In the genomic region with DNA sequence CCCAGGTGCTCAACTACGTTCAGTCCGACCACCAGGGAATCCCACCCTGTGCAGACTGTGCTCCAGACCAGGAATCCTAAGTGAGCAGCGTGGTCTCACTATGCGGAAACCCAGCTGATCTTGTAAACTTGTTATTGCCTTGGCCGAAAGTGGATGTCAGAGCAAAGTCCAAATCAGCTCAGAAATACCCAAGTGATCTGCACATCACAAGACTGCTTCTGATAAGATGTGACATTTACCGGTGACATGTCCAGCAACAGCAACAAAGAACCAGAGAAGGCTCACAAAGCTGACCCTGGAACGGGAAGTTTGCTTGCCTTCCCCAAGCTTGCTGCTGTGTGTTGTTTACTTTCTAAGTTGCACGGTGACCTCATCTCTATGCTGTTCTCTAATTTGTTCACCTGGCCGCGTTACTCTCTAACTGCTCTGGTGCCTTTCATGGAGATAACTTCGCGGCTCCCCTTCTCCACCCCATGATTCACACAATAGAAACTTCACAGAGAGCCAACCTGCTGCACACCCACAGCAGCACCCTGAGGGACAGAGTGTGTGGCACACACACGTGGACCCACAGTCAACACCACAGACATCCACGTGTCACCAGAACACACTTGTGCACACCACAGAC, we compare ENCODE assay signal across 1 cellular context.
A peak's percentile ranks its signal among the peaks of the same experiment; 100 is the strongest.
TF ChIP-seq lines count a peak whose summit lies in the region.

No MANE protein-coding gene starts in this region.

TF ChIP-seq in HepG2, 621 proteins besides CTCF, POLR2A, EP300 and RAD21 (continued from another document and continues in another):
- TF ChIP-seq, protein P1, sequence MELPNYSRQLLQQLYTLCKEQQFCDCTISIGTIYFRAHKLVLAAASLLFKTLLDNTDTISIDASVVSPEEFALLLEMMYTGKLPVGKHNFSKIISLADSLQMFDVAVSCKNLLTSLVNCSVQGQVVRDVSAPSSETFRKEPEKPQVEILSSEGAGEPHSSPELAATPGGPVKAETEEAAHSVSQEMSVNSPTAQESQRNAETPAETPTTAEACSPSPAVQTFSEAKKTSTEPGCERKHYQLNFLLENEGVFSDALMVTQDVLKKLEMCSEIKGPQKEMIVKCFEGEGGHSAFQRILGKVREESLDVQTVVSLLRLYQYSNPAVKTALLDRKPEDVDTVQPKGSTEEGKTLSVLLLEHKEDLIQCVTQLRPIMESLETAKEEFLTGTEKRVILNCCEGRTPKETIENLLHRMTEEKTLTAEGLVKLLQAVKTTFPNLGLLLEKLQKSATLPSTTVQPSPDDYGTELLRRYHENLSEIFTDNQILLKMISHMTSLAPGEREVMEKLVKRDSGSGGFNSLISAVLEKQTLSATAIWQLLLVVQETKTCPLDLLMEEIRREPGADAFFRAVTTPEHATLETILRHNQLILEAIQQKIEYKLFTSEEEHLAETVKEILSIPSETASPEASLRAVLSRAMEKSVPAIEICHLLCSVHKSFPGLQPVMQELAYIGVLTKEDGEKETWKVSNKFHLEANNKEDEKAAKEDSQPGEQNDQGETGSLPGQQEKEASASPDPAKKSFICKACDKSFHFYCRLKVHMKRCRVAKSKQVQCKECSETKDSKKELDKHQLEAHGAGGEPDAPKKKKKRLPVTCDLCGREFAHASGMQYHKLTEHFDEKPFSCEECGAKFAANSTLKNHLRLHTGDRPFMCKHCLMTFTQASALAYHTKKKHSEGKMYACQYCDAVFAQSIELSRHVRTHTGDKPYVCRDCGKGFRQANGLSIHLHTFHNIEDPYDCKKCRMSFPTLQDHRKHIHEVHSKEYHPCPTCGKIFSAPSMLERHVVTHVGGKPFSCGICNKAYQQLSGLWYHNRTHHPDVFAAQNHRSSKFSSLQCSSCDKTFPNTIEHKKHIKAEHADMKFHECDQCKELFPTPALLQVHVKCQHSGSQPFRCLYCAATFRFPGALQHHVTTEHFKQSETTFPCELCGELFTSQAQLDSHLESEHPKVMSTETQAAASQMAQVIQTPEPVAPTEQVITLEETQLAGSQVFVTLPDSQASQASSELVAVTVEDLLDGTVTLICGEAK (IDR thresholded peaks at IDR 0.05): no peak
- TF ChIP-seq, protein P1 (CRISPR knock-in tag; IDR thresholded peaks at IDR 0.05): 0 out of 2 replicates have a peak, but pooled peaks have one; percentile 12
- TF ChIP-seq, protein P2, sequence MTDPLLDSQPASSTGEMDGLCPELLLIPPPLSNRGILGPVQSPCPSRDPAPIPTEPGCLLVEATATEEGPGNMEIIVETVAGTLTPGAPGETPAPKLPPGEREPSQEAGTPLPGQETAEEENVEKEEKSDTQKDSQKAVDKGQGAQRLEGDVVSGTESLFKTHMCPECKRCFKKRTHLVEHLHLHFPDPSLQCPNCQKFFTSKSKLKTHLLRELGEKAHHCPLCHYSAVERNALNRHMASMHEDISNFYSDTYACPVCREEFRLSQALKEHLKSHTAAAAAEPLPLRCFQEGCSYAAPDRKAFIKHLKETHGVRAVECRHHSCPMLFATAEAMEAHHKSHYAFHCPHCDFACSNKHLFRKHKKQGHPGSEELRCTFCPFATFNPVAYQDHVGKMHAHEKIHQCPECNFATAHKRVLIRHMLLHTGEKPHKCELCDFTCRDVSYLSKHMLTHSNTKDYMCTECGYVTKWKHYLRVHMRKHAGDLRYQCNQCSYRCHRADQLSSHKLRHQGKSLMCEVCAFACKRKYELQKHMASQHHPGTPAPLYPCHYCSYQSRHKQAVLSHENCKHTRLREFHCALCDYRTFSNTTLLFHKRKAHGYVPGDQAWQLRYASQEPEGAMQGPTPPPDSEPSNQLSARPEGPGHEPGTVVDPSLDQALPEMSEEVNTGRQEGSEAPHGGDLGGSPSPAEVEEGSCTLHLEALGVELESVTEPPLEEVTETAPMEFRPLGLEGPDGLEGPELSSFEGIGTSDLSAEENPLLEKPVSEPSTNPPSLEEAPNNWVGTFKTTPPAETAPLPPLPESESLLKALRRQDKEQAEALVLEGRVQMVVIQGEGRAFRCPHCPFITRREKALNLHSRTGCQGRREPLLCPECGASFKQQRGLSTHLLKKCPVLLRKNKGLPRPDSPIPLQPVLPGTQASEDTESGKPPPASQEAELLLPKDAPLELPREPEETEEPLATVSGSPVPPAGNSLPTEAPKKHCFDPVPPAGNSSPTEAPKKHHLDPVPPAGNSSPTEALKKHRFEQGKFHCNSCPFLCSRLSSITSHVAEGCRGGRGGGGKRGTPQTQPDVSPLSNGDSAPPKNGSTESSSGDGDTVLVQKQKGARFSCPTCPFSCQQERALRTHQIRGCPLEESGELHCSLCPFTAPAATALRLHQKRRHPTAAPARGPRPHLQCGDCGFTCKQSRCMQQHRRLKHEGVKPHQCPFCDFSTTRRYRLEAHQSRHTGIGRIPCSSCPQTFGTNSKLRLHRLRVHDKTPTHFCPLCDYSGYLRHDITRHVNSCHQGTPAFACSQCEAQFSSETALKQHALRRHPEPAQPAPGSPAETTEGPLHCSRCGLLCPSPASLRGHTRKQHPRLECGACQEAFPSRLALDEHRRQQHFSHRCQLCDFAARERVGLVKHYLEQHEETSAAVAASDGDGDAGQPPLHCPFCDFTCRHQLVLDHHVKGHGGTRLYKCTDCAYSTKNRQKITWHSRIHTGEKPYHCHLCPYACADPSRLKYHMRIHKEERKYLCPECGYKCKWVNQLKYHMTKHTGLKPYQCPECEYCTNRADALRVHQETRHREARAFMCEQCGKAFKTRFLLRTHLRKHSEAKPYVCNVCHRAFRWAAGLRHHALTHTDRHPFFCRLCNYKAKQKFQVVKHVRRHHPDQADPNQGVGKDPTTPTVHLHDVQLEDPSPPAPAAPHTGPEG (CRISPR knock-in tag; IDR thresholded peaks at IDR 0.05): peak; percentile 30; the same call in 1 of the 2 replicates
- TF ChIP-seq, protein P3, sequence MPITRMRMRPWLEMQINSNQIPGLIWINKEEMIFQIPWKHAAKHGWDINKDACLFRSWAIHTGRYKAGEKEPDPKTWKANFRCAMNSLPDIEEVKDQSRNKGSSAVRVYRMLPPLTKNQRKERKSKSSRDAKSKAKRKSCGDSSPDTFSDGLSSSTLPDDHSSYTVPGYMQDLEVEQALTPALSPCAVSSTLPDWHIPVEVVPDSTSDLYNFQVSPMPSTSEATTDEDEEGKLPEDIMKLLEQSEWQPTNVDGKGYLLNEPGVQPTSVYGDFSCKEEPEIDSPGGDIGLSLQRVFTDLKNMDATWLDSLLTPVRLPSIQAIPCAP (CRISPR knock-in tag; IDR thresholded peaks at IDR 0.05; ENCODE audit: low read depth): no peak
- TF ChIP-seq, protein P4, sequence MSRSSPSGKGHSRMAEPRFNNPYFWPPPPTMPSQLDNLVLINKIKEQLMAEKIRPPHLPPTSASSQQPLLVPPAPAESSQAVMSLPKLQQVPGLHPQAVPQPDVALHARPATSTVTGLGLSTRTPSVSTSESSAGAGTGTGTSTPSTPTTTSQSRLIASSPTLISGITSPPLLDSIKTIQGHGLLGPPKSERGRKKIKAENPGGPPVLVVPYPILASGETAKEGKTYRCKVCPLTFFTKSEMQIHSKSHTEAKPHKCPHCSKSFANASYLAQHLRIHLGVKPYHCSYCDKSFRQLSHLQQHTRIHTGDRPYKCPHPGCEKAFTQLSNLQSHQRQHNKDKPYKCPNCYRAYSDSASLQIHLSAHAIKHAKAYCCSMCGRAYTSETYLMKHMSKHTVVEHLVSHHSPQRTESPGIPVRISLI (CRISPR knock-in tag; IDR thresholded peaks at IDR 0.05; ENCODE audit: borderline replicate concordance): no peak
- TF ChIP-seq MATR3 (CRISPR knock-in tag; IDR thresholded peaks at IDR 0.05) (no peak), HHEX (CRISPR knock-in tag; IDR thresholded peaks at IDR 0.05) (no peak), ZNF737 (CRISPR knock-in tag; IDR thresholded peaks at IDR 0.05; ENCODE audit: borderline replicate concordance) (no peak), FOXK2 (IDR thresholded peaks at IDR 0.05) (peak; percentile 62; the same call in 1 of the 2 replicates), SNAPC2 (CRISPR knock-in tag; IDR thresholded peaks at IDR 0.05) (no peak), HOXD1 (CRISPR knock-in tag; IDR thresholded peaks at IDR 0.05) (no peak), ZNF160 (CRISPR knock-in tag; IDR thresholded peaks at IDR 0.05) (no peak), AGO2 (optimal IDR thresholded peaks at IDR 0.05; ENCODE audit: low read depth, low read length) (no peak), SP2 (CRISPR knock-in tag; IDR thresholded peaks at IDR 0.05) (no peak), MTA3 (CRISPR knock-in tag; IDR thresholded peaks at IDR 0.05) (no peak), ZNF749 (CRISPR knock-in tag; IDR thresholded peaks at IDR 0.05; ENCODE audit: borderline replicate concordance) (no peak), ZNF792 (CRISPR knock-in tag; IDR thresholded peaks at IDR 0.05) (no peak; the same call in 1 of the 2 replicates), PAWR (CRISPR knock-in tag; IDR thresholded peaks at IDR 0.05; ENCODE audit: borderline replicate concordance) (no peak), ZNF235 (CRISPR knock-in tag; IDR thresholded peaks at IDR 0.05; ENCODE audit: borderline replicate concordance) (no peak), MAFG (CRISPR knock-in tag; IDR thresholded peaks at IDR 0.05) (no peak), ZSCAN20 (CRISPR knock-in tag; IDR thresholded peaks at IDR 0.05; ENCODE audit: borderline replicate concordance) (no peak), TEAD3 (CRISPR knock-in tag; optimal IDR thresholded peaks at IDR 0.05; ENCODE audit: borderline replicate concordance) (peak; percentile 59), ZNF496 (CRISPR knock-in tag; IDR thresholded peaks at IDR 0.05; ENCODE audit: insufficient replicate concordance) (no peak), NONO (IDR thresholded peaks at IDR 0.05) (no peak), NONO (CRISPR knock-in tag; conservative IDR thresholded peaks at IDR 0.05) (no peak), ZBTB8A (CRISPR knock-in tag; IDR thresholded peaks at IDR 0.05; ENCODE audit: borderline replicate concordance, low read depth) (no peak), MYC (CRISPR knock-in tag; IDR thresholded peaks at IDR 0.05; ENCODE audit: borderline replicate concordance) (no peak; the same call in none of the 2 replicates), SUZ12 (IDR thresholded peaks at IDR 0.05; ENCODE audit: low read depth, low read length) (no peak), CHD4 (IDR thresholded peaks at IDR 0.05; ENCODE audit: borderline replicate concordance, low read length) (no peak), SOX5 (CRISPR knock-in tag; IDR thresholded peaks at IDR 0.05; ENCODE audit: borderline replicate concordance) (peak; percentile 25; the same call in 1 of the 2 replicates), TGIF2 (CRISPR knock-in tag; IDR thresholded peaks at IDR 0.05) (peak; percentile 44; the same call in 1 of the 2 replicates), ZBTB33 (CRISPR knock-in tag; IDR thresholded peaks at IDR 0.05) (no peak), HNRNPH1 (optimal IDR thresholded peaks at IDR 0.05; ENCODE audit: low read depth, low read length) (no peak)
- TF ChIP-seq, protein P5, sequence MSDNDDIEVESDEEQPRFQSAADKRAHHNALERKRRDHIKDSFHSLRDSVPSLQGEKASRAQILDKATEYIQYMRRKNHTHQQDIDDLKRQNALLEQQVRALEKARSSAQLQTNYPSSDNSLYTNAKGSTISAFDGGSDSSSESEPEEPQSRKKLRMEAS (IDR thresholded peaks at IDR 0.05): no peak
- TF ChIP-seq, protein P6, sequence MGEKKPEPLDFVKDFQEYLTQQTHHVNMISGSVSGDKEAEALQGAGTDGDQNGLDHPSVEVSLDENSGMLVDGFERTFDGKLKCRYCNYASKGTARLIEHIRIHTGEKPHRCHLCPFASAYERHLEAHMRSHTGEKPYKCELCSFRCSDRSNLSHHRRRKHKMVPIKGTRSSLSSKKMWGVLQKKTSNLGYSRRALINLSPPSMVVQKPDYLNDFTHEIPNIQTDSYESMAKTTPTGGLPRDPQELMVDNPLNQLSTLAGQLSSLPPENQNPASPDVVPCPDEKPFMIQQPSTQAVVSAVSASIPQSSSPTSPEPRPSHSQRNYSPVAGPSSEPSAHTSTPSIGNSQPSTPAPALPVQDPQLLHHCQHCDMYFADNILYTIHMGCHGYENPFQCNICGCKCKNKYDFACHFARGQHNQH (CRISPR knock-in tag; IDR thresholded peaks at IDR 0.05): peak; percentile 49; the same call in 1 of the 2 replicates
- TF ChIP-seq, protein P7, sequence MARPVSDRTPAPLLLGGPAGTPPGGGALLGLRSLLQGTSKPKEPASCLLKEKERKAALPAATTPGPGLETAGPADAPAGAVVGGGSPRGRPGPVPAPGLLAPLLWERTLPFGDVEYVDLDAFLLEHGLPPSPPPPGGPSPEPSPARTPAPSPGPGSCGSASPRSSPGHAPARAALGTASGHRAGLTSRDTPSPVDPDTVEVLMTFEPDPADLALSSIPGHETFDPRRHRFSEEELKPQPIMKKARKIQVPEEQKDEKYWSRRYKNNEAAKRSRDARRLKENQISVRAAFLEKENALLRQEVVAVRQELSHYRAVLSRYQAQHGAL (CRISPR knock-in tag; IDR thresholded peaks at IDR 0.05; ENCODE audit: not compliant biosample characterization): no peak
